ENCODE assay signal across 8 cellular contexts in genomic region chr17:8382052-8382879, GRCh38. TPM values are rescaled to one million over a fixed set of nuclear protein-coding genes. Genes with fewer than 3 reads are reported as not detected.
A peak's percentile ranks its signal among the peaks of the same experiment; 100 is the strongest.
DNase-seq lines count a peak whose midpoint lies in the region; ATAC-seq, FAIRE-seq and TF ChIP-seq lines count a peak whose summit lies in the region.

No MANE protein-coding gene starts in this region.

- peak overlapping the region; percentile 98 for H3K4me2 ChIP-seq in PC-9
- H3K4me2 ChIP-seq in trophoblast cell (ENCODE audit: low read length): peak overlapping the region; percentile 73

- H3K18ac ChIP-seq in trophoblast cell (ENCODE audit: low read length): no peak overlapping the region

- intact Hi-C loops in PC-9 (cut with micrococcal nuclease; ENCODE audit: unreplicated experiment) (loop anchor here (2.0 to 10.0 kb wide), 6 partner anchors 70 to 1143 kb away; partner anchors contain the start of gene ALOXE3), head of caudate nucleus (cut with DNase I) (no loop called here)

- CTCF ChIA-PET in PC-9 (lab: Charles Lee): no interaction called here

- H3F3A ChIP-seq in PC-9 (ENCODE audit: insufficient read depth, low read depth): peaks cover 71% of the 10 kb centered on the region

- H3K23ac ChIP-seq in trophoblast cell (ENCODE audit: low read length): no peak overlapping the region

- H2BK5ac ChIP-seq in trophoblast cell (ENCODE audit: low read depth, low read length, poor library complexity): no peak overlapping the region

- POLR2A ChIA-PET in PC-9 (lab: Charles Lee; ENCODE audit: unreplicated experiment): interaction anchor here (0.6 to 0.7 kb wide), 3 partner anchors 12 to 161 kb away, joined by 4 to 14 read pairs (median 5); partner anchors contain the start of gene PFAS

- no peak for ATAC-seq in HG03039 (IDR thresholded peaks at IDR 0.05; ENCODE audit: unreplicated experiment)
- ATAC-seq in GM18505 (IDR thresholded peaks at IDR 0.05; ENCODE audit: unreplicated experiment): no peak

- H3K36me3 ChIP-seq in PC-9 (ENCODE audit: low read depth) (peaks cover 40% of the 10 kb centered on the region), esophagus (ENCODE audit: control insufficient read depth in 2 of 2, insufficient read depth in 2 of 2, low read length in 1 of 2) (peaks cover 6 to 8% of the 10 kb centered on the region in 2 donors), trophoblast cell (ENCODE audit: control insufficient read depth in 1 of 2, insufficient read depth in 2 of 2, low read length in 2 of 2) (peaks cover 17 to 37% of the 10 kb centered on the region in 2 experiments)

- H2AK5ac ChIP-seq in trophoblast cell (ENCODE audit: low read length): no peak overlapping the region

- H4K91ac ChIP-seq in trophoblast cell (ENCODE audit: low read depth, low read length): peak overlapping the region; percentile 27

- peak overlapping the region; percentile 49 for H3K4ac ChIP-seq in trophoblast cell (ENCODE audit: low read depth, low read length)

- 11 to 13% methylated on average over 27 of the region's 27 CpGs for WGBS in esophagus, 2 donors
- no CpG with 5 or more reads among the region's 27 CpGs for WGBS in trophoblast cell (ENCODE audit: extremely low coverage, insufficient coverage, insufficient read length)

- TSS peak; percentile 63 for BruUV-seq in PC-9 (replicated peaks; lab: Mats Ljungman, UMichigan)

- H3K9me2 ChIP-seq in PC-9 (ENCODE audit: insufficient read depth): no peaks in the 10 kb centered on the region

- peak overlapping the region; percentile 85 for H3K9ac ChIP-seq in trophoblast cell (ENCODE audit: low read length)

- peaks cover 41% of the 10 kb centered on the region for H4K20me1 ChIP-seq in PC-9 (ENCODE audit: insufficient read depth)

- no peaks in the 10 kb centered on the region for H3K9me3 ChIP-seq in PC-9 (ENCODE audit: insufficient read depth, low read depth)
- H3K9me3 ChIP-seq in esophagus (ENCODE audit: control insufficient read depth in 2 of 2, insufficient read depth in 1 of 2, low read depth in 1 of 2, low read length in 1 of 2): no peaks in the 10 kb centered on the region
- no peaks in the 10 kb centered on the region for H3K9me3 ChIP-seq in trophoblast cell (ENCODE audit: insufficient read depth, low read depth, low read length)

- H3K27me3 ChIP-seq in PC-9 (ENCODE audit: insufficient read depth, low read depth) (no peaks in the 10 kb centered on the region), esophagus (ENCODE audit: control insufficient read depth in 1 of 2, insufficient read depth in 2 of 2, low read length in 2 of 2) (no peaks in the 10 kb centered on the region), trophoblast cell (ENCODE audit: insufficient read depth, low read length) (no peaks in the 10 kb centered on the region)

- FAIRE-seq in GM18507 (lab: Jason Lieb, UNC): peak; percentile 5

- H2AFZ ChIP-seq in PC-9 (no peak overlapping the region), trophoblast cell (ENCODE audit: insufficient read depth, low read length, poor library complexity) (no peak overlapping the region)

- H3K27ac ChIP-seq in PC-9: peak overlapping the region; percentile 94
- H3K27ac ChIP-seq in esophagus (ENCODE audit: low read depth in 2 of 2, low read length in 1 of 2): peak overlapping the region; percentile 53 to 98
- H3K27ac ChIP-seq in trophoblast cell (ENCODE audit: low read depth, low read length): no peak overlapping the region

- H3K4me1 ChIP-seq in PC-9 (replicated peaks; ENCODE audit: insufficient read depth): peaks cover 33% of the 10 kb centered on the region
- H3K4me1 ChIP-seq in esophagus (ENCODE audit: control insufficient read depth in 2 of 2, insufficient read depth in 2 of 2, low read length in 1 of 2): no peaks in the 10 kb centered on the region
- peaks cover 15 to 17% of the 10 kb centered on the region in 2 experiments for H3K4me1 ChIP-seq in trophoblast cell (ENCODE audit: control insufficient read depth in 1 of 2, insufficient read depth in 2 of 2, low read length in 2 of 2)

- no peak overlapping the region for H4K12ac ChIP-seq in trophoblast cell (ENCODE audit: low read depth, low read length)

- H2BK120ac ChIP-seq in trophoblast cell (ENCODE audit: insufficient read depth, low read length, poor library complexity): no peak overlapping the region

- H2BK12ac ChIP-seq in trophoblast cell (ENCODE audit: low read length): no peak overlapping the region

- H3K14ac ChIP-seq in trophoblast cell (ENCODE audit: low read length): no peak overlapping the region

- TF ChIP-seq POLR2A in GM18505 (IDR thresholded peaks at IDR 0.05; ENCODE audit: borderline replicate concordance, extremely low read depth, insufficient read depth, insufficient read length): no peak

- DNase-seq in GM18507 (ENCODE audit: extremely low spot score, insufficient read length, low read depth) (no peak), PC-9 (no peak), trophoblast cell (peak in 1 of 2 donors; percentile 22), midbrain (lab: John Stamatoyannopoulos, UW) (no peak), head of caudate nucleus (no peak)

- peak overlapping the region; percentile 70 for H4K8ac ChIP-seq in trophoblast cell (ENCODE audit: low read depth, low read length)

- peaks cover 22% of the 10 kb centered on the region for H3K79me1 ChIP-seq in trophoblast cell (ENCODE audit: low read length)

- H3K4me3 ChIP-seq in PC-9: peak overlapping the region; percentile 92
- peak overlapping the region; percentile 70 to 93 for H3K4me3 ChIP-seq in esophagus (ENCODE audit: low read depth in 1 of 2, low read length in 2 of 2)
- peak overlapping the region; percentile 76 for H3K4me3 ChIP-seq in trophoblast cell (ENCODE audit: low read depth, low read length)

- TF ChIP-seq CTCF in PC-9 (conservative IDR thresholded peaks at IDR 0.05): no peak

- H3K79me2 ChIP-seq in PC-9 (ENCODE audit: low read depth) (peaks cover 38% of the 10 kb centered on the region), trophoblast cell (ENCODE audit: control insufficient read depth, insufficient read depth, low read length, poor library complexity) (peaks cover 13% of the 10 kb centered on the region)

RNA-seq across cellular contexts. Expression of gene RPL26, which starts 0.7 kb away (rescaled TPM):
- 2,320 and 2,519 TPM in 2 replicates for total RNA-seq in PC-9 (2021)
- 1,000 to 10,000 TPM; 2,120 to 4,250 TPM for polyA plus RNA-seq in esophagus
- polyA plus RNA-seq in trophoblast cell (2013): 4,392 and 4,726 TPM in 2 replicates

RNA-seq across cellular contexts. Expression of gene RNF222, which starts 15.4 kb away (rescaled TPM):
- 0.45 and 0.79 TPM in 2 replicates for total RNA-seq in PC-9 (2021)
- 10 to 100 TPM; 14.0 to 18.4 TPM for polyA plus RNA-seq in esophagus
- 0.07 and 0.12 TPM in 2 replicates for polyA plus RNA-seq in trophoblast cell (2013)

RNA-seq across cellular contexts. Expression of gene ODF4, which starts 42.6 kb away (rescaled TPM):
- not detected in 2 replicates for total RNA-seq in PC-9 (2021)
- under 1 TPM; 0.27 to 0.41 TPM for polyA plus RNA-seq in esophagus
- polyA plus RNA-seq in trophoblast cell (2013): not detected in 2 replicates

RNA-seq across cellular contexts. Expression of gene NDEL1, which starts 53.4 kb away (rescaled TPM):
- total RNA-seq in PC-9 (2021): 60.8 and 78.4 TPM in 2 replicates
- 10 to 100 TPM; 34.7 to 46.5 TPM for polyA plus RNA-seq in esophagus
- 60.7 and 61.4 TPM in 2 replicates for polyA plus RNA-seq in trophoblast cell (2013)
